Comparison of ENCODE assay signal across 10 cellular contexts in the genomic region with DNA sequence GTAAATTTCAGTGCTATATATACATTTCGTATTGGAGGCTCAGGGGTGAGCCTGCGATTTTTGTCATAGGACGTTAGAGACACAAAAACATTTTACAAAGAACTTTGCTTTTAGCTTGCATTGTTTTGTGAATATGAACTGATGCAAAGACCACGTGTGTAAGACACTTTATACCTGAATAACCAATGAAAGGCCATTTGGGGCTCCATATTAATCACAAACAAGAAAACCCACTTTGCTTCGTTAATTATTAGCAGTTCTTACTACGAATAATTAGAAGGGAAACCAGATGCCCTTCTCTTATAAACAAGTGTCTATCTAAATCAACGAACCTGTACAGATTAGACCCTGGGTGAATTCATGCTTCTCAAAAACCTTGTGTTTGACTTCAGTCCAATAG. TPM values are rescaled to one million over a fixed set of nuclear protein-coding genes. Genes with fewer than 3 reads are reported as not detected.
A peak's percentile ranks its signal among the peaks of the same experiment; 100 is the strongest.
DNase-seq lines count a peak whose midpoint lies in the region; ATAC-seq and TF ChIP-seq lines count a peak whose summit lies in the region.
"Had no signal": no experiment of that assay in that cellular context is flagged by ENCODE, and none has a peak within 500 bp of the region (broad histone marks: within the 10 kb centered on the region; RNA-seq: fewer than 3 reads in every experiment).

No MANE protein-coding gene starts in this region.

- peak overlapping the region; percentile 61; the same call in 1 of the 2 replicates for H3K4me3 ChIP-seq in AG10803 (ENCODE audit: low read length)
- peak overlapping the region; percentile 83 for H3K4me3 ChIP-seq in SJCRH30
- H3K4me3 ChIP-seq in right cardiac atrium (ENCODE audit: low read length): peak overlapping the region; percentile 47
- H3K4me3 ChIP-seq in neutrophil (ENCODE audit: low read depth in 1 of 2, low read length in 1 of 2): peak overlapping the region; percentile 69 to 71
- H3K4me3 ChIP-seq: BLaER1 had no signal

- ATAC-seq in right cardiac atrium (no peak), HG02885 (IDR thresholded peaks at IDR 0.05; ENCODE audit: poor library complexity, unreplicated experiment) (no peak)

- H3K36me3 ChIP-seq in SJCRH30 (peaks cover 7% of the 10 kb centered on the region; the same call in 1 of the 2 replicates), neutrophil (no peaks in the 10 kb centered on the region)
- H3K36me3 ChIP-seq: BLaER1 had no signal

- 46% methylated on average over 7 of the region's 7 CpGs for WGBS in right cardiac atrium

- peak overlapping the region; percentile 84 for H3K27ac ChIP-seq in SJCRH30
- H3K27ac ChIP-seq in right cardiac atrium (ENCODE audit: low read length): no peak overlapping the region
- no peak overlapping the region for H3K27ac ChIP-seq in neutrophil
- H3K27ac ChIP-seq: BLaER1 had no signal

- H3K27me3 ChIP-seq in SJCRH30: no peaks in the 10 kb centered on the region
- H3K27me3 ChIP-seq in right cardiac atrium (ENCODE audit: control insufficient read depth, insufficient read depth): no peaks in the 10 kb centered on the region
- H3K27me3 ChIP-seq in neutrophil: no peaks in the 10 kb centered on the region
- H3K27me3 ChIP-seq: BLaER1 had no signal

- TF ChIP-seq CTCF in AG10803 (conservative IDR thresholded peaks at IDR 0.05; ENCODE audit: low read length): no peak
- no peak for TF ChIP-seq CTCF in neutrophil (IDR thresholded peaks at IDR 0.05)

- no peaks in the 10 kb centered on the region for H3K4me1 ChIP-seq in SJCRH30
- H3K4me1 ChIP-seq in right cardiac atrium (ENCODE audit: control insufficient read depth, insufficient read depth, low read length): no peaks in the 10 kb centered on the region
- peaks cover 31 to 35% of the 10 kb centered on the region in 2 experiments for H3K4me1 ChIP-seq in neutrophil (ENCODE audit: control insufficient read depth in 1 of 2, insufficient read depth in 1 of 2, low read depth in 1 of 2, low read length in 1 of 2)
- H3K4me1 ChIP-seq: BLaER1 had no signal

- intact Hi-C loops in right cardiac atrium (cut with DNase I): no loop called here

- peaks cover 8% of the 10 kb centered on the region for H3K9me3 ChIP-seq in SJCRH30 (replicated peaks)
- no peaks in the 10 kb centered on the region for H3K9me3 ChIP-seq in right cardiac atrium (ENCODE audit: control insufficient read depth, low read length)
- no peaks in the 10 kb centered on the region for H3K9me3 ChIP-seq in neutrophil

- DNase-seq in AG10803 (ENCODE audit: low read depth) (no peak), SJCRH30 (peak in 1 of 2 experiments; percentile 44), right cardiac atrium (no peak), NCI-H774 (lab: John Stamatoyannopoulos, UW) (no peak), DMS153 treated with DMSO at 0.1 percent for 48 hours (lab: John Stamatoyannopoulos, UW; ENCODE audit: unreplicated experiment) (no peak), cerebellar cortex (ENCODE audit: low spot score) (no peak)

RNA-seq across cellular contexts. Expression of a gene that starts 1.1 kb away (rescaled TPM):
- total RNA-seq in SJCRH30 (2014; rRNA removed; shearing (Covaris generic)): 48.5 and 49.2 TPM in 2 replicates
- total RNA-seq in right cardiac atrium: 10 to 100 TPM; 10.7 to 18.8 (median 14.3) TPM
- 18.6 TPM for polyA plus RNA-seq in right cardiac atrium
- total RNA-seq: H4 had no signal
